In the genomic region with DNA sequence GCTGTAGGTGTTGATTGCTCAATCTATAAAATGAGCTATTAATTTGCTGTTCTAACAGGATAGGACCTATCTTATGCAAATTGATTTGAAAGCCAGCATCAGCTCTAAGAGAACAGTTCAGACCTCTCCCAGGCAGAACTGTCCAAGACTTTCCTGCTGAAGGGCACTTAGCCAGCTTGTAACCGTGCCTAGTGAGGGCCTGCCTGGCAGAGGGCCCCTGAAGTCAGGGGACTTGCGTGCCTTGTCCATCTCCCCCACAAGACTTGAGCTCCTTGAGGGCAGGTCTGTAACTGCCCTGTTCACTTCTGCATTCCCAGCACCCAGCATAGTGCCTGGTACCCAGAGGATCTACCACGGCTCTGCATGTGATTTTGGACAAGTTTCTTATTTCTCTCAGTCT, we compare ENCODE assay signal across 32 cellular contexts.
"Had no signal": no experiment of that assay in that cellular context is flagged by ENCODE, and none has a peak within 500 bp of the region (broad histone marks: within the 10 kb centered on the region; RNA-seq: fewer than 3 reads in every experiment).

No MANE protein-coding gene starts in this region.

- H3K27ac ChIP-seq: adrenal gland, ascending aorta, body of pancreas, brain microvascular endothelial cell, breast epithelium, cardiac muscle cell had no signal

- H3K4me1 ChIP-seq: ascending aorta, body of pancreas, breast epithelium had no signal

- H3K9me3 ChIP-seq: adrenal gland, ascending aorta, body of pancreas, breast epithelium had no signal

- DNase-seq: activated effector memory CD4-positive, alpha-beta T cell treated with anti-CD3 and anti-CD28 coated beads, Interleukin-2, amount 50 U/mL, for 16 hours; activated effector memory CD4-positive, alpha-beta T cell treated with Interleukin-2 at 50 U/mL for 16 hours; activated gamma-delta T cell; activated gamma-delta T cell treated with Interleukin-2 at 50 U/mL for 16 hours; activated naive CD4-positive, alpha-beta T cell; activated naive CD4-positive, alpha-beta T cell treated with anti-CD3 and anti-CD28 coated beads for 36 hours; activated naive CD4-positive, alpha-beta T cell treated with anti-CD3 and anti-CD28 coated beads, Interleukin-2, amount 10 ng/mL, durations not matched to agents 7 days and 5 days; activated naive CD4-positive, alpha-beta T cell treated with anti-CD3 and anti-CD28 coated beads, Interleukin-2, amount 50 U/mL, for 16 hours; activated naive CD4-positive, alpha-beta T cell treated with Interleukin-2 at 50 U/mL for 16 hours; activated naive CD8-positive, alpha-beta T cell treated with anti-CD3 and anti-CD28 coated beads for 36 hours; activated naive CD8-positive, alpha-beta T cell treated with anti-CD3 and anti-CD28 coated beads, Interleukin-2, amount 10 ng/mL, durations not matched to agents 7 days and 5 days; activated naive CD8-positive, alpha-beta T cell treated with anti-CD3 and anti-CD28 coated beads, Interleukin-2, amount 50 U/mL, for 24 hours; activated T-cell treated with anti-CD3 and anti-CD28 coated beads, Interleukin-2, amount 50 U/mL, for 1 hour; activated T-cell treated with anti-CD3 and anti-CD28 coated beads, Interleukin-2, amount 50 U/mL, for 24 hours; activated T-cell treated with anti-CD3 and anti-CD28 coated beads, Interleukin-2, amount 50 U/mL, for 4 hours; activated T-cell treated with anti-CD3 and anti-CD28 coated beads, Interleukin-2, amount 50 U/mL, for 48 hours; activated T-cell treated with anti-CD3 and anti-CD28 coated beads, Interleukin-2, amount 50 U/mL, for 72 hours; adrenal gland; amniotic stem cell; amygdala; anterior cingulate cortex; aorta; body of pancreas; brain microvascular endothelial cell; caudate nucleus; central memory CD4-positive, alpha-beta T cell; cerebellar nuclear complex had no signal

- H3K4me3 ChIP-seq: adrenal gland, ascending aorta, body of pancreas, breast epithelium, cardiac muscle cell had no signal

- H3K27me3 ChIP-seq: adrenal gland, ascending aorta, body of pancreas, brain microvascular endothelial cell, breast epithelium, cardiac muscle cell had no signal

- ATAC-seq: activated naive CD4-positive, alpha-beta T cell treated with anti-CD3 and anti-CD28 coated beads, Interleukin-2, amount 50 U/mL, for 72 hours; activated naive CD8-positive, alpha-beta T cell treated with anti-CD3 and anti-CD28 coated beads, Interleukin-2, amount 50 U/mL, for 24 hours; activated T-cell treated with anti-CD3 and anti-CD28 coated beads, Interleukin-2, amount 50 U/mL, for 4 hours; activated T-cell treated with anti-CD3 and anti-CD28 coated beads, Interleukin-2, amount 50 U/mL, for 72 hours; activated T-helper 17 cell treated with anti-CD3 and anti-CD28 coated beads, Interleukin-2, amount 50 U/mL, for 72 hours; body of pancreas had no signal

- H3K36me3 ChIP-seq: adrenal gland, ascending aorta, brain microvascular endothelial cell, breast epithelium, cardiac muscle cell had no signal
